In genomic region chr6:111871725-111872520, GRCh38 we compare ENCODE assay signal across 1 cellular context.
TF ChIP-seq lines count a peak whose summit lies in the region.

No MANE protein-coding gene starts in this region.

TF ChIP-seq in HEK293, 187 proteins besides CTCF, POLR2A, EP300 and RAD21 (continued from another document and continues in another):
- peak; percentile 25; the same call in 1 of the 2 replicates for TF ChIP-seq REST (tag by site-specific recombination; IDR thresholded peaks at IDR 0.05)
- peak; percentile 90 for TF ChIP-seq KLF1 (tag by site-specific recombination; IDR thresholded peaks at IDR 0.05)
- no peak for TF ChIP-seq HOXA7 (CRISPR knock-in tag; IDR thresholded peaks at IDR 0.05; ENCODE audit: borderline replicate concordance)
- TF ChIP-seq HOXC10 (CRISPR knock-in tag; IDR thresholded peaks at IDR 0.05), result 0 out of 2 replicates have a peak, but pooled peaks have one; percentile 38
- TF ChIP-seq, protein P1, sequence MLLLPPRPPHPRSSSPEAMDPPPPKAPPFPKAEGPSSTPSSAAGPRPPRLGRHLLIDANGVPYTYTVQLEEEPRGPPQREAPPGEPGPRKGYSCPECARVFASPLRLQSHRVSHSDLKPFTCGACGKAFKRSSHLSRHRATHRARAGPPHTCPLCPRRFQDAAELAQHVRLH (tag by site-specific recombination; IDR thresholded peaks at IDR 0.05), result no peak
- peak; percentile 88 for TF ChIP-seq SP3 (tag by site-specific recombination; IDR thresholded peaks at IDR 0.05)
- TF ChIP-seq ZNF600 (tag by site-specific recombination; IDR thresholded peaks at IDR 0.05), result peak; percentile 96
- TF ChIP-seq ZNF223 (tag by site-specific recombination; IDR thresholded peaks at IDR 0.05), result no peak
- TF ChIP-seq TRIM28 (IDR thresholded peaks at IDR 0.05; ENCODE audit: borderline replicate concordance, low read length), result no peak
- TF ChIP-seq ZNF175 (tag by site-specific recombination; IDR thresholded peaks at IDR 0.05), result no peak
- TF ChIP-seq, protein P2, sequence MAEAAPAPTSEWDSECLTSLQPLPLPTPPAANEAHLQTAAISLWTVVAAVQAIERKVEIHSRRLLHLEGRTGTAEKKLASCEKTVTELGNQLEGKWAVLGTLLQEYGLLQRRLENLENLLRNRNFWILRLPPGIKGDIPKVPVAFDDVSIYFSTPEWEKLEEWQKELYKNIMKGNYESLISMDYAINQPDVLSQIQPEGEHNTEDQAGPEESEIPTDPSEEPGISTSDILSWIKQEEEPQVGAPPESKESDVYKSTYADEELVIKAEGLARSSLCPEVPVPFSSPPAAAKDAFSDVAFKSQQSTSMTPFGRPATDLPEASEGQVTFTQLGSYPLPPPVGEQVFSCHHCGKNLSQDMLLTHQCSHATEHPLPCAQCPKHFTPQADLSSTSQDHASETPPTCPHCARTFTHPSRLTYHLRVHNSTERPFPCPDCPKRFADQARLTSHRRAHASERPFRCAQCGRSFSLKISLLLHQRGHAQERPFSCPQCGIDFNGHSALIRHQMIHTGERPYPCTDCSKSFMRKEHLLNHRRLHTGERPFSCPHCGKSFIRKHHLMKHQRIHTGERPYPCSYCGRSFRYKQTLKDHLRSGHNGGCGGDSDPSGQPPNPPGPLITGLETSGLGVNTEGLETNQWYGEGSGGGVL (tag by site-specific recombination; IDR thresholded peaks at IDR 0.05), result peak; percentile 99
- TF ChIP-seq ZFHX2 (tag by site-specific recombination; conservative IDR thresholded peaks at IDR 0.05), result peak; percentile 95
- TF ChIP-seq SP7 (tag by site-specific recombination; IDR thresholded peaks at IDR 0.05), result peak; percentile 89; the same call in 1 of the 2 replicates
- 0 out of 2 replicates have a peak, but pooled peaks have one; percentile 13 for TF ChIP-seq ZBTB8A (tag by site-specific recombination; IDR thresholded peaks at IDR 0.05)
- TF ChIP-seq ZNF132 (tag by site-specific recombination; IDR thresholded peaks at IDR 0.05; ENCODE audit: borderline replicate concordance), result no peak
- peak; percentile 71 for TF ChIP-seq KLF16 (tag by site-specific recombination; IDR thresholded peaks at IDR 0.05)
- no peak for TF ChIP-seq BCL11A (tag by site-specific recombination; IDR thresholded peaks at IDR 0.05; ENCODE audit: low read depth)
- TF ChIP-seq, protein P3, sequence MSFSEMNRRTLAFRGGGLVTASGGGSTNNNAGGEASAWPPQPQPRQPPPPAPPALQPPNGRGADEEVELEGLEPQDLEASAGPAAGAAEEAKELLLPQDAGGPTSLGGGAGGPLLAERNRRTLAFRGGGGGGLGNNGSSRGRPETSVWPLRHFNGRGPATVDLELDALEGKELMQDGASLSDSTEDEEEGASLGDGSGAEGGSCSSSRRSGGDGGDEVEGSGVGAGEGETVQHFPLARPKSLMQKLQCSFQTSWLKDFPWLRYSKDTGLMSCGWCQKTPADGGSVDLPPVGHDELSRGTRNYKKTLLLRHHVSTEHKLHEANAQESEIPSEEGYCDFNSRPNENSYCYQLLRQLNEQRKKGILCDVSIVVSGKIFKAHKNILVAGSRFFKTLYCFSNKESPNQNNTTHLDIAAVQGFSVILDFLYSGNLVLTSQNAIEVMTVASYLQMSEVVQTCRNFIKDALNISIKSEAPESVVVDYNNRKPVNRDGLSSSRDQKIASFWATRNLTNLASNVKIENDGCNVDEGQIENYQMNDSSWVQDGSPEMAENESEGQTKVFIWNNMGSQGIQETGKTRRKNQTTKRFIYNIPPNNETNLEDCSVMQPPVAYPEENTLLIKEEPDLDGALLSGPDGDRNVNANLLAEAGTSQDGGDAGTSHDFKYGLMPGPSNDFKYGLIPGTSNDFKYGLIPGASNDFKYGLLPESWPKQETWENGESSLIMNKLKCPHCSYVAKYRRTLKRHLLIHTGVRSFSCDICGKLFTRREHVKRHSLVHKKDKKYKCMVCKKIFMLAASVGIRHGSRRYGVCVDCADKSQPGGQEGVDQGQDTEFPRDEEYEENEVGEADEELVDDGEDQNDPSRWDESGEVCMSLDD (tag by site-specific recombination; IDR thresholded peaks at IDR 0.05), result no peak
- TF ChIP-seq, protein P4, sequence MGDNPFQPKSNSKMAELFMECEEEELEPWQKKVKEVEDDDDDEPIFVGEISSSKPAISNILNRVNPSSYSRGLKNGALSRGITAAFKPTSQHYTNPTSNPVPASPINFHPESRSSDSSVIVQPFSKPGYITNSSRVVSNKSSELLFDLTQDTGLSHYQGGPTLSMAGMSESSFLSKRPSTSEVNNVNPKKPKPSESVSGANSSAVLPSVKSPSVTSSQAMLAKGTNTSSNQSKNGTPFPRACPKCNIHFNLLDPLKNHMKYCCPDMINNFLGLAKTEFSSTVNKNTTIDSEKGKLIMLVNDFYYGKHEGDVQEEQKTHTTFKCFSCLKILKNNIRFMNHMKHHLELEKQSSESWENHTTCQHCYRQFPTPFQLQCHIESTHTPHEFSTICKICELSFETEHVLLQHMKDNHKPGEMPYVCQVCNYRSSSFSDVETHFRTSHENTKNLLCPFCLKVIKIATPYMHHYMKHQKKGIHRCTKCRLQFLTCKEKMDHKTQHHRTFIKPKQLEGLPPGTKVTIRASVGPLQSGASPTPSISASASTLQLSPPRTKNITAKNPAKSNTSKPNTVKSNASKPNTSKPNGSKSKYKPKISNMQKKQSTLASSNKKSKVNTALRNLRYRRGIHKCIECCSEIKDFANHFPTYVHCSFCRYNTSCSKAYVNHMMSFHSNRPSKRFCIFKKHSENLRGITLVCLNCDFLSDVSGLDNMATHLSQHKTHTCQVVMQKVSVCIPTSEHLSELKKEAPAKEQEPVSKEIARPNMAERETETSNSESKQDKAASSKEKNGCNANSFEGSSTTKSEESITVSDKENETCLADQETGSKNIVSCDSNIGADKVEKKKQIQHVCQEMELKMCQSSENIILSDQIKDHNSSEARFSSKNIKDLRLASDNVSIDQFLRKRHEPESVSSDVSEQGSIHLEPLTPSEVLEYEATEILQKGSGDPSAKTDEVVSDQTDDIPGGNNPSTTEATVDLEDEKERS (tag by site-specific recombination; IDR thresholded peaks at IDR 0.05), result no peak
- no peak for TF ChIP-seq HIC1 (tag by site-specific recombination; IDR thresholded peaks at IDR 0.05)
- peak; percentile 74 for TF ChIP-seq ZNF561 (tag by site-specific recombination; IDR thresholded peaks at IDR 0.05; ENCODE audit: borderline replicate concordance)
- no peak for TF ChIP-seq ZNF623 (tag by site-specific recombination; IDR thresholded peaks at IDR 0.05)
- TF ChIP-seq ZNF571 (tag by site-specific recombination; IDR thresholded peaks at IDR 0.05), result no peak
- TF ChIP-seq ZNF18 (tag by site-specific recombination; IDR thresholded peaks at IDR 0.05), result peak; percentile 43; the same call in 1 of the 2 replicates
- TF ChIP-seq, protein P5, sequence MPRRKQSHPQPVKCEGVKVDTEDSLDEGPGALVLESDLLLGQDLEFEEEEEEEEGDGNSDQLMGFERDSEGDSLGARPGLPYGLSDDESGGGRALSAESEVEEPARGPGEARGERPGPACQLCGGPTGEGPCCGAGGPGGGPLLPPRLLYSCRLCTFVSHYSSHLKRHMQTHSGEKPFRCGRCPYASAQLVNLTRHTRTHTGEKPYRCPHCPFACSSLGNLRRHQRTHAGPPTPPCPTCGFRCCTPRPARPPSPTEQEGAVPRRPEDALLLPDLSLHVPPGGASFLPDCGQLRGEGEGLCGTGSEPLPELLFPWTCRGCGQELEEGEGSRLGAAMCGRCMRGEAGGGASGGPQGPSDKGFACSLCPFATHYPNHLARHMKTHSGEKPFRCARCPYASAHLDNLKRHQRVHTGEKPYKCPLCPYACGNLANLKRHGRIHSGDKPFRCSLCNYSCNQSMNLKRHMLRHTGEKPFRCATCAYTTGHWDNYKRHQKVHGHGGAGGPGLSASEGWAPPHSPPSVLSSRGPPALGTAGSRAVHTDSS (tag by site-specific recombination; IDR thresholded peaks at IDR 0.05), result peak; percentile 66
- TF ChIP-seq ZFP37 (tag by site-specific recombination; IDR thresholded peaks at IDR 0.05), result 0 out of 2 replicates have a peak, but pooled peaks have one; percentile 48
- peak; percentile 58; the same call in 1 of the 2 replicates for TF ChIP-seq ZFP69B (tag by site-specific recombination; IDR thresholded peaks at IDR 0.05)
- no peak for TF ChIP-seq ZNF521 (tag by site-specific recombination; IDR thresholded peaks at IDR 0.05)
- TF ChIP-seq ZNF146 (tag by site-specific recombination; IDR thresholded peaks at IDR 0.05), result no peak
- TF ChIP-seq, protein P6, sequence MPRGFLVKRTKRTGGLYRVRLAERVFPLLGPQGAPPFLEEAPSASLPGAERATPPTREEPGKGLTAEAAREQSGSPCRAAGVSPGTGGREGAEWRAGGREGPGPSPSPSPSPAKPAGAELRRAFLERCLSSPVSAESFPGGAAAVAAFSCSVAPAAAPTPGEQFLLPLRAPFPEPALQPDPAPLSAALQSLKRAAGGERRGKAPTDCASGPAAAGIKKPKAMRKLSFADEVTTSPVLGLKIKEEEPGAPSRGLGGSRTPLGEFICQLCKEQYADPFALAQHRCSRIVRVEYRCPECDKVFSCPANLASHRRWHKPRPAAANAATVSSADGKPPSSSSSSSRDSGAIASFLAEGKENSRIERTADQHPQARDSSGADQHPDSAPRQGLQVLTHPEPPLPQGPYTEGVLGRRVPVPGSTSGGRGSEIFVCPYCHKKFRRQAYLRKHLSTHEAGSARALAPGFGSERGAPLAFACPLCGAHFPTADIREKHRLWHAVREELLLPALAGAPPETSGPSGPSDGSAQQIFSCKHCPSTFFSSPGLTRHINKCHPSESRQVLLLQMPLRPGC (tag by site-specific recombination; IDR thresholded peaks at IDR 0.05), result no peak
- TF ChIP-seq, protein P7, sequence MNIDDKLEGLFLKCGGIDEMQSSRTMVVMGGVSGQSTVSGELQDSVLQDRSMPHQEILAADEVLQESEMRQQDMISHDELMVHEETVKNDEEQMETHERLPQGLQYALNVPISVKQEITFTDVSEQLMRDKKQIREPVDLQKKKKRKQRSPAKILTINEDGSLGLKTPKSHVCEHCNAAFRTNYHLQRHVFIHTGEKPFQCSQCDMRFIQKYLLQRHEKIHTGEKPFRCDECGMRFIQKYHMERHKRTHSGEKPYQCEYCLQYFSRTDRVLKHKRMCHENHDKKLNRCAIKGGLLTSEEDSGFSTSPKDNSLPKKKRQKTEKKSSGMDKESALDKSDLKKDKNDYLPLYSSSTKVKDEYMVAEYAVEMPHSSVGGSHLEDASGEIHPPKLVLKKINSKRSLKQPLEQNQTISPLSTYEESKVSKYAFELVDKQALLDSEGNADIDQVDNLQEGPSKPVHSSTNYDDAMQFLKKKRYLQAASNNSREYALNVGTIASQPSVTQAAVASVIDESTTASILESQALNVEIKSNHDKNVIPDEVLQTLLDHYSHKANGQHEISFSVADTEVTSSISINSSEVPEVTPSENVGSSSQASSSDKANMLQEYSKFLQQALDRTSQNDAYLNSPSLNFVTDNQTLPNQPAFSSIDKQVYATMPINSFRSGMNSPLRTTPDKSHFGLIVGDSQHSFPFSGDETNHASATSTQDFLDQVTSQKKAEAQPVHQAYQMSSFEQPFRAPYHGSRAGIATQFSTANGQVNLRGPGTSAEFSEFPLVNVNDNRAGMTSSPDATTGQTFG (tag by site-specific recombination; IDR thresholded peaks at IDR 0.05; ENCODE audit: borderline replicate concordance), result no peak
- TF ChIP-seq ZSCAN30 (tag by site-specific recombination; IDR thresholded peaks at IDR 0.05), result peak; percentile 82; the same call in 1 of the 2 replicates
- TF ChIP-seq ZSCAN16 (tag by site-specific recombination; IDR thresholded peaks at IDR 0.05), result no peak
- no peak for TF ChIP-seq ZNF701 (tag by site-specific recombination; IDR thresholded peaks at IDR 0.05)
